ENCODE assay signal across 8 cellular contexts in genomic region chr11:67389477-67389876, GRCh38. TPM values are rescaled to one million over a fixed set of nuclear protein-coding genes. Genes with fewer than 3 reads are reported as not detected.
DNase-seq lines count a peak whose midpoint lies in the region; ATAC-seq, FAIRE-seq and TF ChIP-seq lines count a peak whose summit lies in the region.

No MANE protein-coding gene starts in this region.

- H3K9me3 ChIP-seq in AG04450 (ENCODE audit: control insufficient read depth, insufficient read depth, low read length): no peaks in the 10 kb centered on the region
- H3K9me3 ChIP-seq in GM12878 (replicated peaks; ENCODE audit: control insufficient read depth, insufficient read depth, low read length): no peaks in the 10 kb centered on the region
- no peaks in the 10 kb centered on the region for H3K9me3 ChIP-seq in lower lobe of right lung

- no TSS peak for BruUV-seq in GM12878 (replicated peaks; lab: Mats Ljungman, UMichigan)

- H3K4me3 ChIP-seq in AG04450 (ENCODE audit: low read depth, low read length) (no peak overlapping the region), GM12878 (no peak overlapping the region), lower lobe of right lung (no peak overlapping the region), lower leg skin (ENCODE audit: low read depth, poor library complexity, severe bottlenecking) (no peak overlapping the region)

- no peak overlapping the region for H3K27ac ChIP-seq in AG04450 (ENCODE audit: low read depth, low read length)
- no peak overlapping the region for H3K27ac ChIP-seq in GM12878 (ENCODE audit: control insufficient read depth, insufficient read depth)
- H3K27ac ChIP-seq in lower lobe of right lung: no peak overlapping the region

- intact Hi-C loops in GM12878 (cut with micrococcal nuclease; ENCODE audit: unreplicated experiment) (loop anchor here (1.0 kb wide), 1 partner anchor 117 kb away; no protein-coding TSS in a partner anchor), lower lobe of right lung (cut with DNase I) (loop anchor here (5.0 kb wide), 1 partner anchor 37 kb away; the partner anchor contains the start of gene POLD4), lower leg skin (cut with DNase I; ENCODE audit: low total_unique reads) (no loop called here)

- no peak for DNase-seq in AG04450 (ENCODE audit: low read depth, low spot score)
- peak; percentile 70 for DNase-seq in GM20000 (ENCODE audit: low spot score)
- DNase-seq in SK-N-DZ (ENCODE audit: low spot score): peak; percentile 51
- DNase-seq in GM12878 (ENCODE audit: low read depth, low spot score): no peak
- no peak for DNase-seq in lower lobe of right lung
- DNase-seq in NCI-H187 treated with DMSO at 0.1 percent for 48 hours (lab: John Stamatoyannopoulos, UW): no peak
- no peak for DNase-seq in lower leg skin (ENCODE audit: low spot score in 2 of 2)

- H3K9ac ChIP-seq in GM12878 (ENCODE audit: control insufficient read depth, insufficient read depth, low read length): no peak overlapping the region

- peak; percentile 64 for FAIRE-seq in GM12878 (lab: Jason Lieb, UNC)

- H3K27me3 ChIP-seq in AG04450 (ENCODE audit: control insufficient read depth, insufficient read depth, low read length) (no peaks in the 10 kb centered on the region), GM12878 (replicated peaks in 1 of 2; ENCODE audit: control insufficient read depth in 2 of 2, insufficient read depth in 2 of 2, low read length in 1 of 2) (peaks cover 0 to 3% of the 10 kb centered on the region in 2 experiments; a peak in 2 of 4 replicates), lower lobe of right lung (ENCODE audit: low read depth) (no peaks in the 10 kb centered on the region)

- TF ChIP-seq CTCF in AG04450 (IDR thresholded peaks at IDR 0.05; ENCODE audit: low read depth, low read length) (peak; percentile 60), GM20000 (IDR thresholded peaks at IDR 0.05; ENCODE audit: extremely low read depth, missing control alignments) (peak; percentile 64), GM12878 (IDR thresholded peaks at IDR 0.05 in 2 of 3, conservative IDR thresholded peaks at IDR 0.05 in 1 of 3; ENCODE audit: control insufficient read depth in 2 of 3, extremely low read depth in 1 of 3, insufficient read depth in 1 of 3, low read depth in 3 of 3, low read length in 3 of 3) (peak; percentile 72 to 85 (median 75)), lower lobe of right lung (IDR thresholded peaks at IDR 0.05) (peak; percentile 44), lower leg skin (IDR thresholded peaks at IDR 0.05) (no peak)

- H2AFZ ChIP-seq in GM12878 (ENCODE audit: control insufficient read depth, low read depth, low read length): no peak overlapping the region

- 67% methylated on average over 6 of the region's 6 CpGs for WGBS in GM12878 (ENCODE audit: insufficient coverage, insufficient replicate concordance, low lambda C conversion rate, missing lambda C conversion rate)
- 70 to 76% methylated on average over 6 of the region's 6 CpGs for WGBS in lower leg skin, 2 donors

- SMC1A ChIA-PET in GM12878 (lab: Charles Lee; ENCODE audit: uncharacterized antibody, unreplicated experiment): interaction anchor here (0.8 to 1.0 kb wide), 3 partner anchors 11 to 116 kb away, joined by 3 to 5 read pairs (median 3); partner anchors contain the start of genes PITPNM1 and POLD4

- no peak for TF ChIP-seq EP300 in GM12878 (IDR thresholded peaks at IDR 0.05; ENCODE audit: borderline replicate concordance in 1 of 2, control insufficient read depth in 1 of 2, low read depth in 2 of 2, low read length in 2 of 2)

- TF ChIP-seq POLR2A in GM12878 (IDR thresholded peaks at IDR 0.05; ENCODE audit: low read depth, low read length): no peak
- TF ChIP-seq POLR2A in lower leg skin (IDR thresholded peaks at IDR 0.05): no peak

- no peaks in the 10 kb centered on the region; the same call in 1 of the 2 replicates for H4K20me1 ChIP-seq in GM12878 (ENCODE audit: control insufficient read depth, insufficient read depth)

- H3K4me2 ChIP-seq in GM12878 (ENCODE audit: control insufficient read depth, insufficient read depth): no peak overlapping the region

- ATAC-seq in GM12878 (peak; percentile 71), lower lobe of right lung (no peak), GM21825 (IDR thresholded peaks at IDR 0.05; ENCODE audit: unreplicated experiment) (no peak)

- POLR2A ChIA-PET in AG04450 (lab: Yijun Ruan, JAX) (no interaction called here), GM12878 (lab: Charles Lee) (interaction anchor here (0.6 to 0.7 kb wide), 2 partner anchors 44 to 96 kb away, joined by 3 to 4 read pairs; no protein-coding TSS in a partner anchor)

- H3K36me3 ChIP-seq in GM12878 (ENCODE audit: control insufficient read depth in 2 of 2, insufficient read depth in 2 of 2, low read length in 1 of 2): peaks cover 0 to 6% of the 10 kb centered on the region in 2 experiments; a peak in 2 of 4 replicates
- H3K36me3 ChIP-seq in lower lobe of right lung: no peaks in the 10 kb centered on the region

- RAD21 ChIA-PET in GM12878 (lab: Charles Lee; ENCODE audit: unreplicated experiment): interaction anchor here (0.6 to 15.0 kb wide), 5 partner anchors 12 to 96 kb away, joined by 3 to 525 read pairs (median 4); partner anchors contain the start of genes POLD4, PPP1CA and PTPRCAP

- CTCF ChIA-PET in AG04450 (lab: Charles Lee) (interaction anchor here (0.6 to 24.1 kb wide), 5 partner anchors 8 to 31 kb away, joined by 3 to 716 read pairs (median 5); partner anchors contain the start of genes POLD4 and PPP1CA), GM12878 (lab: Yijun Ruan, JAX) (interaction anchor here (0.5 to 25.5 kb wide), 12 partner anchors 9 to 259 kb away, joined by 3 to 1301 read pairs (median 4); partner anchors contain the start of genes CLCF1, POLD4, PPP1CA and PTPRCAP)

- TF ChIP-seq RAD21 in GM12878 (IDR thresholded peaks at IDR 0.05; ENCODE audit: insufficient read depth, low read depth, low read length): peak; percentile 71

- H3K79me2 ChIP-seq in GM12878 (ENCODE audit: control insufficient read depth, insufficient read depth, low read length): peaks cover 21% of the 10 kb centered on the region

- H3K4me1 ChIP-seq in GM12878 (ENCODE audit: control insufficient read depth, insufficient read depth, low read length) (peaks cover 7% of the 10 kb centered on the region), lower lobe of right lung (peaks cover 16% of the 10 kb centered on the region)

- in situ Hi-C loops in GM12878 (cut with MboI): loop anchor here (5.0 kb wide), 1 partner anchor 37 kb away; the partner anchor contains the start of gene POLD4

RNA-seq across cellular contexts. Expression of gene RAD9A, which starts 2.3 kb away (rescaled TPM):
- polyA plus RNA-seq in AG04450 (2011; rRNA removed): 3.2 and 4.1 TPM in 2 replicates
- 2.1 and 3.3 TPM in 2 replicates for polyA minus RNA-seq in AG04450 (2011; rRNA and poly(A)+ RNA removed)
- 10.4 and 14.3 TPM in 2 replicates for polyA plus RNA-seq in SK-N-DZ (2014; cell fraction: cytosol; rRNA removed)
- polyA plus RNA-seq in SK-N-DZ (2014; cell fraction: nucleus; rRNA removed): 38.3 and 51.4 TPM in 2 replicates
- 30.1 and 32.3 TPM in 2 replicates for total RNA-seq in GM12878 (2013; cell fraction: nucleolus; rRNA removed)
- 21.0 and 21.9 TPM in 2 replicates for total RNA-seq in GM12878 (2014; rRNA removed)
- 8.2 TPM in 2 replicates for total RNA-seq in GM12878 (2014; rRNA removed; fragmentation: Illumina TruSeq; extraction: Trizol)
- 29.5 and 32.7 TPM in 2 replicates for total RNA-seq in GM12878 (2021)
- 12.9 TPM for polyA plus RNA-seq in GM12878 (2011; ENCODE audit: low read depth)
- polyA plus RNA-seq in GM12878 (2011; rRNA removed): 9.6 and 18.6 TPM in 2 replicates
- 31.8 and 50.4 TPM in 2 replicates for polyA plus RNA-seq in GM12878 (2011; cell fraction: cytosol; rRNA removed)
- polyA plus RNA-seq in GM12878 (2011; cell fraction: nucleus; rRNA removed): 114 and 143 TPM in 2 replicates
- polyA plus RNA-seq in GM12878 (2012): 21.3 and 26.9 TPM in 2 replicates
- 5.8 and 15.6 TPM in 2 replicates for polyA plus RNA-seq in GM12878 (2014; fragmentation: Illumina TruSeq; extraction: Trizol)
- polyA plus RNA-seq in GM12878 (2014; fragmentation: Nextera tagmentation; extraction: Ambion mirVana): 1 to 10 TPM; 1.1 to 3.6 TPM
- polyA plus RNA-seq in GM12878 (2014; rRNA removed): 36.2 and 37.6 TPM in 2 replicates
- 10 to 100 TPM; 22.0 to 25.6 TPM for polyA plus RNA-seq in GM12878 (2016; fragmentation: Nextera tagmentation; extraction: Ambion mirVana)
- polyA minus RNA-seq in GM12878 (2011; rRNA and poly(A)+ RNA removed): 7.2 and 11.3 TPM in 2 replicates
- 4.8 and 10.5 TPM in 2 replicates for polyA minus RNA-seq in GM12878 (2011; cell fraction: cytosol; rRNA and poly(A)+ RNA removed)
- 14.0 and 24.6 TPM in 2 replicates for polyA minus RNA-seq in GM12878 (2011; cell fraction: nucleus; rRNA and poly(A)+ RNA removed)
- 28.9 TPM for total RNA-seq in lower lobe of right lung
- 10 to 100 TPM; 24.9 to 28.5 (median 27.2) TPM for total RNA-seq in lower leg skin

RNA-seq across cellular contexts. Expression of gene PPP1CA, which starts 12.2 kb away (rescaled TPM):
- 116 and 140 TPM in 2 replicates for polyA plus RNA-seq in AG04450 (2011; rRNA removed)
- polyA minus RNA-seq in AG04450 (2011; rRNA and poly(A)+ RNA removed): 107 and 146 TPM in 2 replicates
- 170 and 171 TPM in 2 replicates for polyA plus RNA-seq in SK-N-DZ (2014; cell fraction: cytosol; rRNA removed)
- polyA plus RNA-seq in SK-N-DZ (2014; cell fraction: nucleus; rRNA removed): 101 and 105 TPM in 2 replicates
- 38.1 and 44.1 TPM in 2 replicates for total RNA-seq in GM12878 (2013; cell fraction: nucleolus; rRNA removed)
- 342 and 371 TPM in 2 replicates for total RNA-seq in GM12878 (2014; rRNA removed)
- 170 and 176 TPM in 2 replicates for total RNA-seq in GM12878 (2014; rRNA removed; fragmentation: Illumina TruSeq; extraction: Trizol)
- 265 and 269 TPM in 2 replicates for total RNA-seq in GM12878 (2021)
- polyA plus RNA-seq in GM12878 (2011; ENCODE audit: low read depth): 75.3 TPM
- polyA plus RNA-seq in GM12878 (2011; rRNA removed): 86.0 and 211 TPM in 2 replicates
- 440 and 506 TPM in 2 replicates for polyA plus RNA-seq in GM12878 (2011; cell fraction: cytosol; rRNA removed)
- 220 and 242 TPM in 2 replicates for polyA plus RNA-seq in GM12878 (2011; cell fraction: nucleus; rRNA removed)
- polyA plus RNA-seq in GM12878 (2012): 174 and 181 TPM in 2 replicates
- 128 and 202 TPM in 2 replicates for polyA plus RNA-seq in GM12878 (2014; fragmentation: Illumina TruSeq; extraction: Trizol)
- polyA plus RNA-seq in GM12878 (2014; fragmentation: Nextera tagmentation; extraction: Ambion mirVana): 10 to 100 TPM; 26.4 to 41.7 TPM
- polyA plus RNA-seq in GM12878 (2014; rRNA removed): 306 and 326 TPM in 2 replicates
- polyA plus RNA-seq in GM12878 (2016; fragmentation: Nextera tagmentation; extraction: Ambion mirVana): 100 to 1,000 TPM; 417 to 458 TPM
- 121 and 204 TPM in 2 replicates for polyA minus RNA-seq in GM12878 (2011; rRNA and poly(A)+ RNA removed)
- 83.8 and 94.6 TPM in 2 replicates for polyA minus RNA-seq in GM12878 (2011; cell fraction: cytosol; rRNA and poly(A)+ RNA removed)
- polyA minus RNA-seq in GM12878 (2011; cell fraction: nucleus; rRNA and poly(A)+ RNA removed): 49.0 and 75.9 TPM in 2 replicates
- total RNA-seq in lower lobe of right lung: 144 TPM
- 100 to 1,000 TPM; 101 to 160 (median 143) TPM for total RNA-seq in lower leg skin

RNA-seq across cellular contexts. Expression of gene TBC1D10C, which starts 14.4 kb away (rescaled TPM):
- polyA plus RNA-seq in AG04450 (2011; rRNA removed) (not detected in 2 replicates), GM12878 (2011; rRNA removed) (9.6 and 15.4 TPM in 2 replicates), GM12878 (2014; fragmentation: Illumina TruSeq; extraction: Trizol) (3.4 and 13.5 TPM in 2 replicates), GM12878 (2014; fragmentation: Nextera tagmentation; extraction: Ambion mirVana) (1 to 10 TPM; 1.1 to 6.6 TPM), GM12878 (2014; rRNA removed) (83.4 and 85.3 TPM in 2 replicates), GM12878 (2016; fragmentation: Nextera tagmentation; extraction: Ambion mirVana) (10 to 100 TPM; 61.8 to 73.3 TPM)
- polyA minus RNA-seq in AG04450 (2011; rRNA and poly(A)+ RNA removed): not detected in 2 replicates
- 1.7 TPM in 1 of 2 replicates, not detected in the other for polyA plus RNA-seq in SK-N-DZ (2014; cell fraction: cytosol; rRNA removed)
- 1.2 and 1.4 TPM in 2 replicates for polyA plus RNA-seq in SK-N-DZ (2014; cell fraction: nucleus; rRNA removed)
- total RNA-seq in GM12878 (2013; cell fraction: nucleolus; rRNA removed): 59.5 and 60.3 TPM in 2 replicates
- total RNA-seq in GM12878 (2014; rRNA removed) (52.0 and 60.0 TPM in 2 replicates), GM12878 (2014; rRNA removed; fragmentation: Illumina TruSeq; extraction: Trizol) (18.4 and 19.5 TPM in 2 replicates), GM12878 (2021) (77.4 and 80.7 TPM in 2 replicates), lower lobe of right lung (45.3 TPM), lower leg skin (1 to 10 TPM in 2 of 4 donors, under 1 TPM in 2; 0.71 to 1.3 (median 0.97) TPM)
- polyA plus RNA-seq in GM12878 (2011; ENCODE audit: low read depth): 12.8 TPM
- polyA plus RNA-seq in GM12878 (2011; cell fraction: cytosol; rRNA removed): 27.2 and 41.2 TPM in 2 replicates
- polyA plus RNA-seq in GM12878 (2011; cell fraction: nucleus; rRNA removed): 200 and 210 TPM in 2 replicates
- 48.1 and 51.7 TPM in 2 replicates for polyA plus RNA-seq in GM12878 (2012)
- polyA minus RNA-seq in GM12878 (2011; rRNA and poly(A)+ RNA removed): 8.1 and 20.2 TPM in 2 replicates
- 9.6 and 12.3 TPM in 2 replicates for polyA minus RNA-seq in GM12878 (2011; cell fraction: cytosol; rRNA and poly(A)+ RNA removed)
- polyA minus RNA-seq in GM12878 (2011; cell fraction: nucleus; rRNA and poly(A)+ RNA removed): 26.1 and 33.3 TPM in 2 replicates

RNA-seq across cellular contexts. Expression of gene CLCF1, which starts 16.1 kb away (rescaled TPM):
- polyA plus RNA-seq in AG04450 (2011; rRNA removed) (11.4 and 12.4 TPM in 2 replicates), GM12878 (2011; rRNA removed) (0.12 and 0.16 TPM in 2 replicates), GM12878 (2014; fragmentation: Illumina TruSeq; extraction: Trizol) (0.25 and 0.79 TPM in 2 replicates), GM12878 (2014; fragmentation: Nextera tagmentation; extraction: Ambion mirVana) (under 1 TPM; 0.24 to 0.58 TPM), GM12878 (2014; rRNA removed) (2.1 and 2.4 TPM in 2 replicates), GM12878 (2016; fragmentation: Nextera tagmentation; extraction: Ambion mirVana) (under 1 TPM in 1 of 2 experiments, not detected in 1; 0.35 TPM)
- 9.3 and 15.0 TPM in 2 replicates for polyA minus RNA-seq in AG04450 (2011; rRNA and poly(A)+ RNA removed)
- 0.12 and 0.21 TPM in 2 replicates for polyA plus RNA-seq in SK-N-DZ (2014; cell fraction: cytosol; rRNA removed)
- polyA plus RNA-seq in SK-N-DZ (2014; cell fraction: nucleus; rRNA removed): 1.4 TPM in 1 of 2 replicates, not detected in the other
- 0.98 and 1.1 TPM in 2 replicates for total RNA-seq in GM12878 (2013; cell fraction: nucleolus; rRNA removed)
- total RNA-seq in GM12878 (2014; rRNA removed) (0.68 and 0.82 TPM in 2 replicates), GM12878 (2014; rRNA removed; fragmentation: Illumina TruSeq; extraction: Trizol) (0.63 and 0.64 TPM in 2 replicates), GM12878 (2021) (1.3 and 1.5 TPM in 2 replicates), lower lobe of right lung (3.7 TPM), lower leg skin (1 to 10 TPM; 2.2 to 3.3 (median 2.5) TPM)
- 0.31 TPM for polyA plus RNA-seq in GM12878 (2011; ENCODE audit: low read depth)
- 0.42 and 0.45 TPM in 2 replicates for polyA plus RNA-seq in GM12878 (2011; cell fraction: cytosol; rRNA removed)
- 0.84 and 1.2 TPM in 2 replicates for polyA plus RNA-seq in GM12878 (2011; cell fraction: nucleus; rRNA removed)
- polyA plus RNA-seq in GM12878 (2012): 0.74 and 0.87 TPM in 2 replicates
- polyA minus RNA-seq in GM12878 (2011; rRNA and poly(A)+ RNA removed): 0.37 and 0.52 TPM in 2 replicates
- not detected in 2 replicates for polyA minus RNA-seq in GM12878 (2011; cell fraction: cytosol; rRNA and poly(A)+ RNA removed)
- 0.24 and 0.38 TPM in 2 replicates for polyA minus RNA-seq in GM12878 (2011; cell fraction: nucleus; rRNA and poly(A)+ RNA removed)

RNA-seq across cellular contexts. Expression of gene CARNS1, which starts 26.0 kb away (rescaled TPM):
- polyA plus RNA-seq in AG04450 (2011; rRNA removed) (0.07 and 0.09 TPM in 2 replicates), GM12878 (2011; rRNA removed) (not detected in 2 replicates), GM12878 (2014; fragmentation: Illumina TruSeq; extraction: Trizol) (0.10 TPM in 1 of 2 replicates, not detected in the other), GM12878 (2014; fragmentation: Nextera tagmentation; extraction: Ambion mirVana) (under 1 TPM in 1 of 2 experiments, not detected in 1; 0.02 TPM), GM12878 (2014; rRNA removed) (0.14 and 0.25 TPM in 2 replicates), GM12878 (2016; fragmentation: Nextera tagmentation; extraction: Ambion mirVana) (under 1 TPM in 1 of 2 experiments, not detected in 1; 0.09 TPM)
- polyA minus RNA-seq in AG04450 (2011; rRNA and poly(A)+ RNA removed): not detected in 2 replicates
- polyA plus RNA-seq in SK-N-DZ (2014; cell fraction: cytosol; rRNA removed): not detected in 2 replicates
- polyA plus RNA-seq in SK-N-DZ (2014; cell fraction: nucleus; rRNA removed): not detected in 2 replicates
- 0.15 and 0.22 TPM in 2 replicates for total RNA-seq in GM12878 (2013; cell fraction: nucleolus; rRNA removed)
- total RNA-seq in GM12878 (2014; rRNA removed) (0.11 TPM in 2 replicates), GM12878 (2014; rRNA removed; fragmentation: Illumina TruSeq; extraction: Trizol) (0.04 TPM in 1 of 2 replicates, not detected in the other), GM12878 (2021) (0.10 and 0.19 TPM in 2 replicates), lower lobe of right lung (0.71 TPM), lower leg skin (1 to 10 TPM in 2 of 4 donors, under 1 TPM in 2; 0.30 to 1.5 (median 1.0) TPM)
- polyA plus RNA-seq in GM12878 (2011; ENCODE audit: low read depth): 0.18 TPM
- polyA plus RNA-seq in GM12878 (2011; cell fraction: cytosol; rRNA removed): 0.01 TPM in 1 of 2 replicates, not detected in the other
- polyA plus RNA-seq in GM12878 (2011; cell fraction: nucleus; rRNA removed): 0.07 and 0.13 TPM in 2 replicates
- polyA plus RNA-seq in GM12878 (2012): 0.27 and 0.31 TPM in 2 replicates
- polyA minus RNA-seq in GM12878 (2011; rRNA and poly(A)+ RNA removed): not detected in 2 replicates
- not detected in 2 replicates for polyA minus RNA-seq in GM12878 (2011; cell fraction: cytosol; rRNA and poly(A)+ RNA removed)
- 0.12 TPM in 1 of 2 replicates, not detected in the other for polyA minus RNA-seq in GM12878 (2011; cell fraction: nucleus; rRNA and poly(A)+ RNA removed)

Comparison
In these comparisons a context has a peak if more than half of its experiments do, and no peak if none do; other contexts are left out.
1. DNase-seq: peak in GM20000 (single experiment) and SK-N-DZ (single experiment); none in AG04450 (single experiment), GM12878 (single experiment), lower lobe of right lung (single experiment), NCI-H187 treated with DMSO at 0.1 percent for 48 hours (single experiment) and lower leg skin (0 of 2).
2. CTCF ChIP-seq: peak in AG04450 (single experiment), GM20000 (single experiment), GM12878 (3 of 3) and lower lobe of right lung (single experiment); none in lower leg skin (0 of 3).
3. RNA of gene TBC1D10C, which starts 14.4 kb away (total RNA-seq): 18.4 to 80.7 TPM in GM12878 and 45.3 TPM in lower lobe of right lung (single experiment); 0.71 to 1.3 TPM in lower leg skin; every median in the first group is over 4 times any median in the second.